ENCODE assay signal across 22 cellular contexts in the genomic region with DNA sequence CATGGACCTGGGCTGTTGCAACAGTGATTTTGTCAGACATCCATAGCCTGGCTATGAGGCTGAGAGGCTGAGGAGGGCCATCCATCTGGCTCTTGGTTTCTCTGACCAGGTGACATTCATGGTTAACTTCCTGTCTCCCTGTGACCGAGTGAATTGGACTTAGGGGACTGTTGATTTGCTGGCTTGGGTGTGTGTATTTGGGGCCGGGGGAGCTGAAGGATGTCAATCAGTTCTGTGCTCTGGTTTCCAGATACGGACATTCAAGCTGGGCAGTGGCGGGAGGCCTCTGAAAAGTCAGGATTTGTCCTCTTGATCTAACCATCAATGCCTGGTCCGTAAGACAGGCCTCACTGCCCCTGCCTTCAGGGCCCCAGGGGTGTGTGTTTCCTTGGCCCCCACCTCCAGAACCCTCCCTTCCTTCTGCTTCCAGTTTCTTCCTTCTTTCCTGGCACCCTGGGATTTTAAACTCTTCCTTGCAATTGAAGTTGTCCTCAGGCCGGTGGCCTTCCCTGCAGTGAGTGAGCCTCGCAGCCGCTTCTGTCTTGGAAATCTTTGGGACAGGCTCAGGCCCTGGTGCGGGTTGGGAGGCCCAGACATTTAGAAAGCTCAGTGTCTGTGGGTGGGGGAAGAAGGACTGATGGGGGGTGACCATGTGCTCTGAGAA. TPM values are rescaled to one million over a fixed set of nuclear protein-coding genes. Genes with fewer than 3 reads are reported as not detected.
DNase-seq lines count a peak whose midpoint lies in the region; ATAC-seq and TF ChIP-seq lines count a peak whose summit lies in the region.
"Had no signal": no experiment of that assay in that cellular context is flagged by ENCODE, and none has a peak within 500 bp of the region (broad histone marks: within the 10 kb centered on the region; RNA-seq: fewer than 3 reads in every experiment).

No MANE protein-coding gene starts in this region.

- peak overlapping the region; percentile 0 for H4K8ac ChIP-seq in mesenchymal stem cell (ENCODE audit: low read length)

- H3K14ac ChIP-seq in mesenchymal stem cell (ENCODE audit: low read length in 2 of 2): peak overlapping the region in 1 of 2 experiments; percentile 61

- H3K4me3 ChIP-seq in left ventricle myocardium inferior: no peak overlapping the region
- H3K4me3 ChIP-seq in right atrium auricular region: no peak overlapping the region
- H3K4me3 ChIP-seq in mesenchymal stem cell (ENCODE audit: insufficient read depth in 1 of 2, low read depth in 1 of 2, low read length in 2 of 2): no peak overlapping the region
- H3K4me3 ChIP-seq in sigmoid colon: no peak overlapping the region
- no peak overlapping the region for H3K4me3 ChIP-seq in vagina
- H3K4me3 ChIP-seq: GM12878 had no signal

- H3K27me3 ChIP-seq in left ventricle myocardium inferior (ENCODE audit: low read depth) (no peaks in the 10 kb centered on the region), right atrium auricular region (no peaks in the 10 kb centered on the region), mesenchymal stem cell (ENCODE audit: control insufficient read depth in 1 of 2, insufficient read depth in 1 of 2, low read length in 2 of 2) (no peaks in the 10 kb centered on the region), sigmoid colon (no peaks in the 10 kb centered on the region), vagina (no peaks in the 10 kb centered on the region)
- H3K27me3 ChIP-seq: BE2C had no signal

- no peaks in the 10 kb centered on the region for H3K79me1 ChIP-seq in mesenchymal stem cell (replicated peaks; ENCODE audit: low read length, poor library complexity, severe bottlenecking)

- peak overlapping the region in 1 of 2 experiments; percentile 55 for H3K4ac ChIP-seq in mesenchymal stem cell (ENCODE audit: low read depth in 1 of 2, low read length in 2 of 2)

- H3K4me1 ChIP-seq in left ventricle myocardium inferior (peaks cover 24% of the 10 kb centered on the region), right atrium auricular region (peaks cover 0 to 19% of the 10 kb centered on the region in 2 donors), mesenchymal stem cell (ENCODE audit: control insufficient read depth, insufficient read depth, low read depth, low read length) (peaks cover 8% of the 10 kb centered on the region), sigmoid colon (peaks cover 0 to 53% (median 42%) of the 10 kb centered on the region in 4 donors), vagina (peaks cover 75% of the 10 kb centered on the region)
- H3K4me1 ChIP-seq: BE2C had no signal

- H3K27ac ChIP-seq in left ventricle myocardium inferior (replicated peaks): peak overlapping the region; percentile 23
- H3K27ac ChIP-seq in right atrium auricular region: peak overlapping the region in 1 of 2 donors; percentile 9
- no peak overlapping the region for H3K27ac ChIP-seq in mesenchymal stem cell (ENCODE audit: low read length, poor library complexity, severe bottlenecking)
- H3K27ac ChIP-seq in sigmoid colon: peak overlapping the region in 3 of 4 donors; percentile 20 to 79 (median 71)
- H3K27ac ChIP-seq in vagina: peak overlapping the region; percentile 81

- H3K9ac ChIP-seq in mesenchymal stem cell (ENCODE audit: low read length): no peak overlapping the region

- TF ChIP-seq CTCF in left ventricle myocardium inferior (IDR thresholded peaks at IDR 0.05; ENCODE audit: borderline replicate concordance) (no peak), right atrium auricular region (IDR thresholded peaks at IDR 0.05) (no peak), sigmoid colon (IDR thresholded peaks at IDR 0.05) (no peak), vagina (IDR thresholded peaks at IDR 0.05) (no peak)

- 89% methylated on average over 9 of the region's 9 CpGs for WGBS in mesenchymal stem cell
- 94% methylated on average over 9 of the region's 9 CpGs for WGBS in sigmoid colon, 2 donors

- no peak overlapping the region for H3K23ac ChIP-seq in mesenchymal stem cell (ENCODE audit: low read length in 2 of 2)

- H3K36me3 ChIP-seq in left ventricle myocardium inferior (no peaks in the 10 kb centered on the region), right atrium auricular region (no peaks in the 10 kb centered on the region), mesenchymal stem cell (ENCODE audit: control insufficient read depth in 1 of 2, insufficient read depth in 2 of 2, low read depth in 1 of 2, low read length in 2 of 2) (no peaks in the 10 kb centered on the region), sigmoid colon (no peaks in the 10 kb centered on the region), vagina (no peaks in the 10 kb centered on the region)
- H3K36me3 ChIP-seq: BE2C had no signal

- H2BK12ac ChIP-seq in mesenchymal stem cell (ENCODE audit: low read length in 2 of 2): peak overlapping the region; percentile 7 to 85

- peak overlapping the region; percentile 61 to 84 for H3K18ac ChIP-seq in mesenchymal stem cell (ENCODE audit: low read depth in 1 of 2, low read length in 2 of 2)

- H2BK5ac ChIP-seq in mesenchymal stem cell (ENCODE audit: low read depth, low read length, poor library complexity, severe bottlenecking): no peak overlapping the region

- no peak overlapping the region for H2AK5ac ChIP-seq in mesenchymal stem cell (ENCODE audit: low read length, severe bottlenecking)

- H2BK120ac ChIP-seq in mesenchymal stem cell (ENCODE audit: low read depth, low read length): no peak overlapping the region

- DNase-seq in left ventricle myocardium inferior: no peak
- no peak for DNase-seq in right atrium auricular region (ENCODE audit: low spot score)
- no peak for DNase-seq in mesenchymal stem cell
- no peak for DNase-seq in sigmoid colon
- DNase-seq in vagina (ENCODE audit: extremely low spot score in 2 of 2): peak in 1 of 2 donors; percentile 58
- DNase-seq in NCI-H1417 treated with DMSO at 0.1 percent for 48 hours (lab: John Stamatoyannopoulos, UW): no peak
- DNase-seq in NCI-H1436 treated with DMSO at 0.1 percent for 48 hours (lab: John Stamatoyannopoulos, UW): no peak
- DNase-seq: BE2C; Caco-2; CD4-positive, alpha-beta T cell; GOT3; NCI-H1092 treated with DMSO at 0.1 percent for 48 hours; NCI-H1694; NCI-H2081 treated with DMSO at 0.1 percent for 48 hours; NCI-H2227 treated with DMSO at 0.1 percent for 48 hours; NCI-H510A treated with DMSO at 0.1 percent for 48 hours; NCI-H82; OCI-M1; SHP77 treated with DMSO at 0.1 percent for 48 hours had no signal

- H2BK15ac ChIP-seq in mesenchymal stem cell (ENCODE audit: low read depth, poor library complexity, severe bottlenecking): peak overlapping the region; percentile 87

- H3K9me3 ChIP-seq in left ventricle myocardium inferior (replicated peaks): no peaks in the 10 kb centered on the region
- H3K9me3 ChIP-seq in right atrium auricular region: no peaks in the 10 kb centered on the region
- H3K9me3 ChIP-seq in mesenchymal stem cell (ENCODE audit: control insufficient read depth, low read length): no peaks in the 10 kb centered on the region
- H3K9me3 ChIP-seq in sigmoid colon: no peaks in the 10 kb centered on the region
- no peaks in the 10 kb centered on the region for H3K9me3 ChIP-seq in vagina
- H3K9me3 ChIP-seq: BE2C, Caco-2 had no signal

- ATAC-seq in HG02981 (IDR thresholded peaks at IDR 0.05; ENCODE audit: unreplicated experiment): no peak
- ATAC-seq: GM12878 had no signal

- H2AFZ ChIP-seq in mesenchymal stem cell (ENCODE audit: low read depth, low read length): no peak overlapping the region

- peak overlapping the region; percentile 67 for H4K91ac ChIP-seq in mesenchymal stem cell (ENCODE audit: low read length)

- no peak for TF ChIP-seq POLR2A in sigmoid colon (IDR thresholded peaks at IDR 0.05)
- no peak for TF ChIP-seq POLR2A in vagina (IDR thresholded peaks at IDR 0.05)

- TF ChIP-seq EP300 in sigmoid colon (IDR thresholded peaks at IDR 0.05): no peak

- intact Hi-C loops in left ventricle myocardium inferior (cut with micrococcal nuclease): no loop called here
- intact Hi-C loops in sigmoid colon (cut with DNase I): loop anchor here (5.0 kb wide), 1 partner anchor 85 kb away; no protein-coding TSS in a partner anchor
- intact Hi-C loops in vagina (cut with DNase I): no loop called here

- no peak overlapping the region for H3K4me2 ChIP-seq in mesenchymal stem cell (ENCODE audit: low read length, poor library complexity, severe bottlenecking)

RNA-seq across cellular contexts. Expression of gene HAAO, which starts 54.7 kb away (rescaled TPM):
- total RNA-seq in left ventricle myocardium inferior: 2.3 TPM
- total RNA-seq in right atrium auricular region: 1 to 10 TPM; 1.4 to 2.6 TPM
- 1.9 TPM for polyA plus RNA-seq in mesenchymal stem cell (2013, experiment 1 of 2)
- 1.8 TPM for polyA plus RNA-seq in mesenchymal stem cell (2013, experiment 2 of 2)
- total RNA-seq in sigmoid colon: 1 to 10 TPM; 2.5 to 5.6 (median 3.5) TPM
- 10 to 100 TPM in 2 of 3 donors, 1 to 10 TPM in 1; 8.3 to 37.9 (median 12.6) TPM for polyA plus RNA-seq in sigmoid colon
- total RNA-seq in vagina: 5.9 TPM
- total RNA-seq: CD4-positive, alpha-beta T cell; LHCN-M2 had no signal
